32 cellular contexts compared by ENCODE assay signal in genomic region chr7:142878315-142878714, GRCh38. TPM values are rescaled to one million over a fixed set of nuclear protein-coding genes. Genes with fewer than 3 reads are reported as not detected.
"Had no signal": no experiment of that assay in that cellular context is flagged by ENCODE, and none has a peak within 500 bp of the region (broad histone marks: within the 10 kb centered on the region; RNA-seq: fewer than 3 reads in every experiment).

No MANE protein-coding gene starts in this region.

- H3K27ac ChIP-seq: left lung, neural progenitor cell, neutrophil, prostate gland, right atrium auricular region, right lobe of liver, stomach, testis, thyroid gland, transverse colon, upper lobe of left lung, vagina had no signal

- ATAC-seq: left colon; left lung; natural killer cell; right lobe of liver; stimulated activated naive B cell treated with anti-CD40 and anti-IgM and Interleukin-4, amounts not matched to agents 10 μg/mL and 1 μg/mL and 100 μg/mL, for 72 hours; stimulated activated naive CD8-positive, alpha-beta T cell treated with anti-CD3 and anti-CD28 coated beads, Interleukin-15, Interleukin-2, amounts not matched to agents 100 U/mL and 50 U/mL, for 24 hours had no signal

- H3K4me1 Mint-ChIP-seq: natural killer cell, neural progenitor cell had no signal

- H3K36me3 Mint-ChIP-seq: naive B cell; natural killer cell; neural progenitor cell; stimulated activated naive B cell treated with anti-CD40 and anti-IgM and Interleukin-4, amounts not matched to agents 10 μg/mL and 1 μg/mL and 100 μg/mL, for 72 hours had no signal

- DNase-seq: hippocampal formation; mesendoderm; naive B cell; natural killer cell; nephron progenitor cell; occipital lobe; right lobe of liver; stimulated activated CD4-positive, alpha-beta T cell treated with anti-CD3 and anti-CD28 coated beads, Interleukin-12 subunit alpha, Interleukin-12 subunit beta, amount 100 ng/mL, for 4 hours; stimulated activated CD4-positive, alpha-beta T cell treated with anti-CD3 and anti-CD28 coated beads, Interleukin-15, amount 100 ng/mL, for 24 hours; stimulated activated CD4-positive, alpha-beta T cell treated with anti-CD3 and anti-CD28 coated beads, Interleukin-2, amount 100 ng/mL, for 24 hours; stimulated activated CD4-positive, alpha-beta T cell treated with anti-CD3 and anti-CD28 coated beads, Interleukin-4, amount 100 ng/mL, for 1 hour; stimulated activated naive B cell treated with anti-CD40 and anti-IgM and Interleukin-4, amounts not matched to agents 10 μg/mL and 1 μg/mL and 100 μg/mL, for 72 hours; stimulated activated naive CD8-positive, alpha-beta T cell treated with anti-CD3 and anti-CD28 coated beads, Interleukin-15, Interleukin-2, amounts not matched to agents 100 U/mL and 50 U/mL, for 24 hours; stomach; testis; thyroid gland; transverse colon; upper lobe of left lung had no signal

- H3K9me3 Mint-ChIP-seq: mesothelial cell of epicardium, naive B cell, natural killer cell, nephron progenitor cell had no signal

- H3K4me3 Mint-ChIP-seq: mesothelial cell of epicardium; naive B cell; natural killer cell; nephron progenitor cell; neural progenitor cell; stimulated activated naive B cell treated with anti-CD40 and anti-IgM and Interleukin-4, amounts not matched to agents 10 μg/mL and 1 μg/mL and 100 μg/mL, for 72 hours had no signal

- H3K27ac Mint-ChIP-seq: mesothelial cell of epicardium; natural killer cell; nephron progenitor cell; neural progenitor cell; stimulated activated naive B cell treated with anti-CD40 and anti-IgM and Interleukin-4, amounts not matched to agents 10 μg/mL and 1 μg/mL and 100 μg/mL, for 72 hours had no signal

- H3K4me3 ChIP-seq: left lung, lung, neural progenitor cell, prostate gland, right atrium auricular region, right lobe of liver, stomach, testis, thyroid gland, transverse colon, upper lobe of left lung, vagina had no signal

RNA-seq across cellular contexts. Expression of gene TRPV6, which starts 7.2 kb away (rescaled TPM):
- total RNA-seq: natural killer cell, osteocyte, skeletal muscle tissue had no signal

RNA-seq across cellular contexts. Expression of gene TRPV5, which starts 55.2 kb away (rescaled TPM):
- total RNA-seq: kidney epithelial cell, left colon, left lung, lower leg skin, lung, mononuclear cell, natural killer cell, osteocyte, prostate gland, right atrium auricular region, right lobe of liver, skeletal muscle tissue, stomach, thyroid gland, transverse colon, upper lobe of left lung, vagina had no signal
